9 cellular contexts compared by ENCODE assay signal in genomic region chr9:131709741-131710499, GRCh38. TPM values are rescaled to one million over a fixed set of nuclear protein-coding genes. Genes with fewer than 3 reads are reported as not detected.
DNase-seq lines count a peak whose midpoint lies in the region; ATAC-seq and TF ChIP-seq lines count a peak whose summit lies in the region.
"Had no signal": no experiment of that assay in that cellular context is flagged by ENCODE, and none has a peak within 500 bp of the region (broad histone marks: within the 10 kb centered on the region; RNA-seq: fewer than 3 reads in every experiment).

No MANE protein-coding gene starts in this region.

- H3K4me3 ChIP-seq in SK-N-SH (ENCODE audit: low read depth in 2 of 2, low read length in 1 of 2) (no peak overlapping the region), right cardiac atrium (ENCODE audit: low read length) (peak overlapping the region; percentile 52), mucosa of descending colon (no peak overlapping the region)

- no peak overlapping the region for H3K9ac ChIP-seq in SK-N-SH

- no peaks in the 10 kb centered on the region for H3K9me2 ChIP-seq in SK-N-SH

- H3K4me1 ChIP-seq in SK-N-SH (ENCODE audit: control insufficient read depth in 1 of 2, insufficient read depth in 2 of 2, low read depth in 1 of 2, low read length in 1 of 2), result peaks cover 9 to 21% of the 10 kb centered on the region in 2 experiments; a peak in 2 of 4 replicates
- H3K4me1 ChIP-seq in right cardiac atrium (ENCODE audit: control insufficient read depth, insufficient read depth, low read length), result peaks cover 11% of the 10 kb centered on the region
- peaks cover 36% of the 10 kb centered on the region for H3K4me1 ChIP-seq in mucosa of descending colon (ENCODE audit: low read depth)

- ATAC-seq in SK-N-SH treated with all-trans-retinoic acid at 6 μM for 48 hours (peak; percentile 58), HG02981 (IDR thresholded peaks at IDR 0.05; ENCODE audit: unreplicated experiment) (peak; percentile 64), right cardiac atrium (peak in 1 of 2 donors; percentile 36), mucosa of descending colon (no peak)

- no peaks in the 10 kb centered on the region for H3K27me3 ChIP-seq in SK-N-SH (ENCODE audit: insufficient read depth)
- no peaks in the 10 kb centered on the region for H3K27me3 ChIP-seq in right cardiac atrium (ENCODE audit: control insufficient read depth, insufficient read depth)

- no peaks in the 10 kb centered on the region for H3K27me3 Mint-ChIP-seq in activated CD4-positive, alpha-beta T cell treated with anti-CD3 and anti-CD28 coated beads, Interleukin-2, amount 10 ng/mL, durations not matched to agents 7 days and 5 days

- H3K27ac Mint-ChIP-seq in activated CD4-positive, alpha-beta T cell treated with anti-CD3 and anti-CD28 coated beads, Interleukin-2, amount 10 ng/mL, durations not matched to agents 7 days and 5 days, result peak overlapping the region; percentile 51

- H3K4me1 Mint-ChIP-seq in activated CD4-positive, alpha-beta T cell treated with anti-CD3 and anti-CD28 coated beads, Interleukin-2, amount 10 ng/mL, durations not matched to agents 7 days and 5 days, result peaks cover 69% of the 10 kb centered on the region

- peak overlapping the region; percentile 22 for H3K4me3 Mint-ChIP-seq in activated CD4-positive, alpha-beta T cell treated with anti-CD3 and anti-CD28 coated beads, Interleukin-2, amount 10 ng/mL, durations not matched to agents 7 days and 5 days

- intact Hi-C loops in right cardiac atrium (cut with DNase I) (no loop called here), mucosa of descending colon (cut with DNase I, micrococcal nuclease) (no loop called here)

- TF ChIP-seq EP300 in SK-N-SH (IDR thresholded peaks at IDR 0.05; ENCODE audit: borderline replicate concordance in 1 of 2, low read depth in 1 of 2, low read length in 1 of 2), result no peak

- no peak for TF ChIP-seq RAD21 in SK-N-SH (IDR thresholded peaks at IDR 0.05; ENCODE audit: low read length)

- H3K36me3 ChIP-seq in SK-N-SH (replicated peaks in 1 of 2; ENCODE audit: control insufficient read depth in 1 of 2, insufficient read depth in 2 of 2, low read length in 1 of 2), result no peaks in the 10 kb centered on the region
- H3K36me3 ChIP-seq in mucosa of descending colon (ENCODE audit: low read depth), result no peaks in the 10 kb centered on the region

- peaks cover 50% of the 10 kb centered on the region for H3K79me2 ChIP-seq in SK-N-SH (ENCODE audit: insufficient read depth)

- POLR2A ChIA-PET in SK-N-SH (lab: Yijun Ruan, JAX), result no interaction called here
- POLR2A ChIA-PET in activated CD4-positive, alpha-beta T cell treated with anti-CD3 and anti-CD28 coated beads, Interleukin-2, amount 10 ng/mL, durations not matched to agents 7 days and 5 days (lab: Charles Lee), result interaction anchor here (0.9 to 1.0 kb wide), 2 partner anchors 23 to 32 kb away, joined by 3 to 5 read pairs; no protein-coding TSS in a partner anchor

- peaks cover 13% of the 10 kb centered on the region for H3K36me3 Mint-ChIP-seq in activated CD4-positive, alpha-beta T cell treated with anti-CD3 and anti-CD28 coated beads, Interleukin-2, amount 10 ng/mL, durations not matched to agents 7 days and 5 days (ENCODE audit: low read depth)

- CTCF ChIA-PET in SK-N-SH (lab: Yijun Ruan, JAX), result interaction anchor here (1.0 to 1.9 kb wide), 3 partner anchors 12 to 31 kb away, joined by 3 to 7 read pairs (median 6); no protein-coding TSS in a partner anchor
- CTCF ChIA-PET in activated CD4-positive, alpha-beta T cell treated with anti-CD3 and anti-CD28 coated beads, Interleukin-2, amount 10 ng/mL, durations not matched to agents 7 days and 5 days (lab: Charles Lee), result interaction anchor here (1.1 to 4.2 kb wide), 13 partner anchors 10 to 75 kb away, joined by 3 to 20 read pairs (median 4); no protein-coding TSS in a partner anchor

- WGBS in SK-N-SH (ENCODE audit: low lambda C conversion rate), result 77% methylated on average over 11 of the region's 11 CpGs
- 50% methylated on average over 11 of the region's 11 CpGs for WGBS in right cardiac atrium

- no peak overlapping the region for H2AFZ ChIP-seq in SK-N-SH (ENCODE audit: low read depth)

- no peak for DNase-seq in SK-N-SH
- peak; percentile 50 for DNase-seq in activated CD4-positive, alpha-beta T cell treated with anti-CD3 and anti-CD28 coated beads, Interleukin-2, amount 10 ng/mL, durations not matched to agents 7 days and 5 days
- no peak for DNase-seq in right cardiac atrium
- no peak for DNase-seq in mucosa of descending colon
- DNase-seq in globus pallidus (ENCODE audit: low spot score), result no peak
- DNase-seq in dedifferentiated amniotic fluid mesenchymal stem cell (ENCODE audit: extremely low spot score), result no peak

- H3K27ac ChIP-seq in SK-N-SH (ENCODE audit: low read depth in 2 of 2, low read length in 1 of 2), result no peak overlapping the region
- peak overlapping the region; percentile 93 for H3K27ac ChIP-seq in right cardiac atrium (ENCODE audit: low read length)
- H3K27ac ChIP-seq: 22Rv1 had no signal

- peaks cover 36% of the 10 kb centered on the region for H4K20me1 ChIP-seq in SK-N-SH (ENCODE audit: insufficient read depth)

- H3F3A ChIP-seq in SK-N-SH (replicated peaks; ENCODE audit: insufficient read depth), result peaks cover 6% of the 10 kb centered on the region

- H3K9me3 Mint-ChIP-seq in activated CD4-positive, alpha-beta T cell treated with anti-CD3 and anti-CD28 coated beads, Interleukin-2, amount 10 ng/mL, durations not matched to agents 7 days and 5 days, result no peaks in the 10 kb centered on the region

- no peaks in the 10 kb centered on the region for H3K9me3 ChIP-seq in SK-N-SH
- no peaks in the 10 kb centered on the region for H3K9me3 ChIP-seq in right cardiac atrium (ENCODE audit: control insufficient read depth, low read length)
- no peaks in the 10 kb centered on the region for H3K9me3 ChIP-seq in mucosa of descending colon

- TF ChIP-seq CTCF in SK-N-SH (IDR thresholded peaks at IDR 0.05), result no peak
- no peak for TF ChIP-seq CTCF in mucosa of descending colon (IDR thresholded peaks at IDR 0.05)

- no peak overlapping the region for H3K4me2 ChIP-seq in SK-N-SH

TF ChIP-seq in SK-N-SH treated with all-trans-retinoic acid at 6 μM for 48 hours, 23 proteins besides CTCF, POLR2A, EP300 and RAD21 (continues in another document):
- no peak for TF ChIP-seq CSDC2 (CRISPR knock-in tag; IDR thresholded peaks at IDR 0.05)
- TF ChIP-seq OSR1 (CRISPR knock-in tag; IDR thresholded peaks at IDR 0.05), result no peak
- no peak for TF ChIP-seq BACH2 (CRISPR knock-in tag; IDR thresholded peaks at IDR 0.05; ENCODE audit: borderline replicate concordance)
- TF ChIP-seq ISL1 (CRISPR knock-in tag; IDR thresholded peaks at IDR 0.05), result no peak
- TF ChIP-seq RARB (CRISPR knock-in tag; IDR thresholded peaks at IDR 0.05), result no peak
- no peak for TF ChIP-seq POU6F1 (CRISPR knock-in tag; IDR thresholded peaks at IDR 0.05; ENCODE audit: borderline replicate concordance, low read depth)
- no peak for TF ChIP-seq TOX (CRISPR knock-in tag; IDR thresholded peaks at IDR 0.05; ENCODE audit: borderline replicate concordance)
- TF ChIP-seq GLIS3 (CRISPR knock-in tag; IDR thresholded peaks at IDR 0.05), result no peak

TF ChIP-seq in SK-N-SH, 30 proteins besides CTCF, POLR2A, EP300 and RAD21:
- TF ChIP-seq MEF2A (IDR thresholded peaks at IDR 0.05; ENCODE audit: borderline replicate concordance, low read depth), result no peak
- no peak for TF ChIP-seq RXRA (IDR thresholded peaks at IDR 0.05; ENCODE audit: borderline replicate concordance, low read depth)
- TF ChIP-seq FOSL2 (IDR thresholded peaks at IDR 0.05; ENCODE audit: borderline replicate concordance, low read depth), result no peak
- TF ChIP-seq NRF1 (IDR thresholded peaks at IDR 0.05; ENCODE audit: low read depth, low read length), result no peak
- no peak for TF ChIP-seq FOXM1 (IDR thresholded peaks at IDR 0.05; ENCODE audit: low read depth)
- TF ChIP-seq GATA2 (CRISPR knock-in tag; IDR thresholded peaks at IDR 0.05), result no peak

RNA-seq across cellular contexts. Expression of gene RAPGEF1, which starts 30.0 kb away (rescaled TPM):
- polyA plus RNA-seq in SK-N-SH (2012; rRNA removed) (26.2 and 27.0 TPM in 2 replicates), right cardiac atrium (58.5 TPM)
- 16.1 and 21.6 TPM in 2 replicates for polyA plus RNA-seq in SK-N-SH (2012; cell fraction: cytosol; rRNA removed)
- 28.8 and 31.1 TPM in 2 replicates for polyA plus RNA-seq in SK-N-SH (2012; cell fraction: nucleus; rRNA removed)
- total RNA-seq in activated CD4-positive, alpha-beta T cell treated with anti-CD3 and anti-CD28 coated beads, Interleukin-2, amount 10 ng/mL, durations not matched to agents 7 days and 5 days, result 100 to 1,000 TPM; 128 to 129 TPM
- total RNA-seq in right cardiac atrium (100 to 1,000 TPM in 1 of 4 donors, 10 to 100 TPM in 3; 82.3 to 100 (median 93.0) TPM), mucosa of descending colon (100 to 1,000 TPM in 1 of 3 donors, 10 to 100 TPM in 2; 67.1 to 103 (median 84.2) TPM)
